In the genomic region with DNA sequence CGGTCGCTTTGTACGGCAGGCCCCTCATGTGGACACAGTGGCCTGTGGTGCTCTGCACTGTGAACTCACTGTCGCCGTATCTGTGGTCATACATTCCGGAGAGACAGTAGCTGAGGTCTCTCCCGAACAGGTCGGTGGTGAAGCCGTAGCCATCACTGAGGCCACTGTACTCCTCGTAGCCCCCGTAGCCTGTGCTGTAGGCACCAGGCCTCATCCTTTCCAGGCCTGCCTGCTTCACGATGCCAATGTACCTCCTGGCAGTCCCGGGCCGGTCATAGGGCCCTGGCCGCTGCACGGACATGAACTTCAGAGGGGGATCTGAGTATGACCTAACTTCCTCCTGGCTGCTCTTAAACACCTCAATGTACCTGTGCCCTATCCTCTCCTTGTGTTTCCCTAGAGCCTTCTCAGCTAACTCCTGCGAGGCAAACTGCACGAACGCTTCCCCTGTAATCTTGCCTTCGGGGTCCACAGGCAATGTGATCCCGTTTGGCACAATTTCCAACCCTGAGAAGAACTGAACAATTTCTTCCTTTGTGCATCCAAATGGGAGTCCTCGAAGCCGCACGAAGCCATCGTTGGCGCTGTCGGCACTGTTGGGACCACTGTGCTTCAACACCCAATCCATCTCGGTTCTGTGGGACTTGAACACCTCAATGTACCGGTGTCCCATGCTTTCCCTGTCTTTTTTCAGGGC, we compare ENCODE assay signal across 14 cellular contexts. TPM values are rescaled to one million over a fixed set of nuclear protein-coding genes. Genes with fewer than 3 reads are reported as not detected.
DNase-seq lines count a peak whose midpoint lies in the region; ATAC-seq, FAIRE-seq and TF ChIP-seq lines count a peak whose summit lies in the region.
"Had no signal": no experiment of that assay in that cellular context is flagged by ENCODE, and none has a peak within 500 bp of the region (broad histone marks: within the 10 kb centered on the region; RNA-seq: fewer than 3 reads in every experiment).

No MANE protein-coding gene starts in this region.

- peaks cover 65% of the 10 kb centered on the region for H4K20me1 ChIP-seq in MM.1S (ENCODE audit: insufficient read depth, low read length)

- peaks cover 51% of the 10 kb centered on the region for H3K4me1 Mint-ChIP-seq in activated CD4-positive, alpha-beta T cell treated with anti-CD3 and anti-CD28 coated beads for 36 hours

- H3K4me3 Mint-ChIP-seq in activated CD4-positive, alpha-beta T cell treated with anti-CD3 and anti-CD28 coated beads for 36 hours, result no peak overlapping the region

- H3K9me3 ChIP-seq in MM.1S (replicated peaks; ENCODE audit: insufficient read depth, low read length) (no peaks in the 10 kb centered on the region), sigmoid colon (no peaks in the 10 kb centered on the region)

- no peak overlapping the region for H2AFZ ChIP-seq in MM.1S (ENCODE audit: low read length)

- no peak for ATAC-seq in activated CD4-positive, alpha-beta T cell treated with anti-CD3 and anti-CD28 coated beads for 36 hours

- peaks cover 76% of the 10 kb centered on the region for H3F3A ChIP-seq in MM.1S (ENCODE audit: insufficient read depth, low read length)

- 0 out of 2 replicates have a peak, but pooled peaks cover 2% of the 10 kb centered on the region for H3K4me1 ChIP-seq in MM.1S (ENCODE audit: low read length)
- H3K4me1 ChIP-seq in sigmoid colon, result peaks cover 0 to 12% (median 10%) of the 10 kb centered on the region in 4 donors

- CTCF ChIA-PET in activated CD4-positive, alpha-beta T cell treated with anti-CD3 and anti-CD28 coated beads for 36 hours (lab: Charles Lee), result interaction anchor here (1.0 kb wide), 1 partner anchor 8 kb away, joined by 3 read pairs; no protein-coding TSS in a partner anchor

- H3K4me3 ChIP-seq in MM.1S (ENCODE audit: low read length) (no peak overlapping the region), dorsolateral prefrontal cortex (no peak overlapping the region), sigmoid colon (no peak overlapping the region)
- H3K4me3 ChIP-seq: coronary artery had no signal

- peak overlapping the region; percentile 49 for H3K27ac Mint-ChIP-seq in activated CD4-positive, alpha-beta T cell treated with anti-CD3 and anti-CD28 coated beads for 36 hours

- DNase-seq in activated CD4-positive, alpha-beta T cell treated with anti-CD3 and anti-CD28 coated beads for 36 hours, result no peak
- no peak for DNase-seq in activated CD4-positive, alpha-beta T cell treated with anti-CD3 and anti-CD28 coated beads, Interleukin-2, amount 50 U/mL, for 4 hours
- DNase-seq in MM.1S (peak; percentile 3), dorsolateral prefrontal cortex (peak in 2 of 10 donors; percentile 30 to 32), sigmoid colon (peak; percentile 60), urothelium cell line (ENCODE audit: low spot score) (no peak), hypothalamus (lab: John Stamatoyannopoulos, UW) (no peak)
- no peak for DNase-seq in effector CD4-positive, alpha-beta T cell
- DNase-seq: amniotic stem cell, KG1, NCI-H748 treated with DMSO at 0.1 percent for 48 hours had no signal

- H3K4me2 ChIP-seq in MM.1S (ENCODE audit: low read depth, low read length), result no peak overlapping the region

- peaks cover 65% of the 10 kb centered on the region for H3K36me3 Mint-ChIP-seq in activated CD4-positive, alpha-beta T cell treated with anti-CD3 and anti-CD28 coated beads for 36 hours (ENCODE audit: low read depth)

- H3K27me3 Mint-ChIP-seq in activated CD4-positive, alpha-beta T cell treated with anti-CD3 and anti-CD28 coated beads for 36 hours, result no peaks in the 10 kb centered on the region

- WGBS in sigmoid colon, 2 donors, result 92 to 95% methylated on average over 29 of the region's 29 CpGs

- H3K36me3 ChIP-seq in MM.1S (replicated peaks; ENCODE audit: insufficient read depth, low read length), result peaks cover 41% of the 10 kb centered on the region
- H3K36me3 ChIP-seq in sigmoid colon, result peaks cover 4 to 79% (median 52%) of the 10 kb centered on the region in 4 donors

- H3K27me3 ChIP-seq in MM.1S (replicated peaks; ENCODE audit: insufficient read depth, low read length) (no peaks in the 10 kb centered on the region), dorsolateral prefrontal cortex (no peaks in the 10 kb centered on the region), sigmoid colon (no peaks in the 10 kb centered on the region)

- no peak overlapping the region for H3K9ac ChIP-seq in MM.1S (ENCODE audit: low read length)

- H3K27ac ChIP-seq in MM.1S (ENCODE audit: low read length), result no peak overlapping the region
- peak overlapping the region in 31 of 59 donors; percentile 10 to 85 (median 56) for H3K27ac ChIP-seq in dorsolateral prefrontal cortex
- H3K27ac ChIP-seq in sigmoid colon, result no peak overlapping the region
- H3K27ac ChIP-seq: coronary artery had no signal

- TF ChIP-seq CTCF in MM.1S (IDR thresholded peaks at IDR 0.05; ENCODE audit: low read length), result no peak
- no peak for TF ChIP-seq CTCF in dorsolateral prefrontal cortex (IDR thresholded peaks at IDR 0.05 in 54 of 56, conservative IDR thresholded peaks at IDR 0.05 in 2 of 56; ENCODE audit: low read depth in 1 of 56, partially characterized antibody in 56 of 56)
- no peak for TF ChIP-seq CTCF in sigmoid colon (IDR thresholded peaks at IDR 0.05)

- H3K9me2 ChIP-seq in MM.1S (replicated peaks; ENCODE audit: insufficient read depth, low read length), result no peaks in the 10 kb centered on the region

- POLR2A ChIA-PET in activated CD4-positive, alpha-beta T cell treated with anti-CD3 and anti-CD28 coated beads for 36 hours (lab: Charles Lee), result no interaction called here

- no peaks in the 10 kb centered on the region for H3K9me3 Mint-ChIP-seq in activated CD4-positive, alpha-beta T cell treated with anti-CD3 and anti-CD28 coated beads for 36 hours (ENCODE audit: low read depth)

- H3K79me2 ChIP-seq in MM.1S (ENCODE audit: low read length), result peaks cover 60% of the 10 kb centered on the region

- TF ChIP-seq EP300 in sigmoid colon (IDR thresholded peaks at IDR 0.05), result no peak

- intact Hi-C loops in activated CD4-positive, alpha-beta T cell treated with anti-CD3 and anti-CD28 coated beads for 36 hours (cut with DNase I, micrococcal nuclease), result no loop called here
- intact Hi-C loops in dorsolateral prefrontal cortex (cut with DNase I), result no loop called here
- intact Hi-C loops in sigmoid colon (cut with DNase I), result no loop called here

- TF ChIP-seq POLR2A in sigmoid colon (IDR thresholded peaks at IDR 0.05), result no peak

- no peak for FAIRE-seq in urothelium cell line (lab: Jason Lieb, UNC)
- FAIRE-seq: A204.1 had no signal

RNA-seq across cellular contexts. Expression of a gene that starts 15.7 kb away (rescaled TPM):
- total RNA-seq in activated CD4-positive, alpha-beta T cell treated with anti-CD3 and anti-CD28 coated beads for 36 hours, result not detected
- total RNA-seq in dorsolateral prefrontal cortex, result 10 to 100 TPM in 1 of 120 experiments, 1 to 10 TPM in 56, under 1 TPM in 3, not detected in 60; 0.84 to 12.4 (median 2.4) TPM
- not detected for total RNA-seq in sigmoid colon
- polyA plus RNA-seq in sigmoid colon, result not detected
- total RNA-seq: liver had no signal
- polyA plus RNA-seq: liver had no signal

RNA-seq across cellular contexts. Expression of a gene that starts 21.9 kb away (rescaled TPM):
- 100 to 1,000 TPM; 410 to 466 TPM for total RNA-seq in activated CD4-positive, alpha-beta T cell treated with anti-CD3 and anti-CD28 coated beads for 36 hours
- total RNA-seq in dorsolateral prefrontal cortex (100 to 1,000 TPM in 2 of 120 experiments, 10 to 100 TPM in 118; 39.3 to 109 (median 59.0) TPM), sigmoid colon (100 to 1,000 TPM; 101 to 185 (median 150) TPM)
- polyA plus RNA-seq in sigmoid colon, result 100 to 1,000 TPM; 117 to 194 (median 134) TPM

RNA-seq across cellular contexts. Expression of a gene that starts 49.8 kb away (rescaled TPM):
- 1 to 10 TPM; 1.8 to 2.3 TPM for total RNA-seq in activated CD4-positive, alpha-beta T cell treated with anti-CD3 and anti-CD28 coated beads for 36 hours
- total RNA-seq in dorsolateral prefrontal cortex, result 10 to 100 TPM; 12.0 to 31.9 (median 20.8) TPM
- 10 to 100 TPM in 3 of 4 donors, 1 to 10 TPM in 1; 6.1 to 21.6 (median 13.3) TPM for total RNA-seq in sigmoid colon
- 1 to 10 TPM; 5.3 to 6.6 (median 6.5) TPM for polyA plus RNA-seq in sigmoid colon

Comparison
In these comparisons a context has a peak if more than half of its experiments do, and no peak if none do; other contexts are left out.
1. DNase-seq: peak in MM.1S (single experiment) and sigmoid colon (single experiment); none in activated CD4-positive, alpha-beta T cell treated with anti-CD3 and anti-CD28 coated beads for 36 hours (single experiment), activated CD4-positive, alpha-beta T cell treated with anti-CD3 and anti-CD28 coated beads, Interleukin-2, amount 50 U/mL, for 4 hours (0 of 2), urothelium cell line (single experiment), hypothalamus (0 of 51) and effector CD4-positive, alpha-beta T cell (single experiment).
2. H3K27ac ChIP-seq: peak in dorsolateral prefrontal cortex (31 of 59); none in MM.1S (single experiment) and sigmoid colon (0 of 4).